8 cellular contexts compared by ENCODE assay signal in the genomic region with DNA sequence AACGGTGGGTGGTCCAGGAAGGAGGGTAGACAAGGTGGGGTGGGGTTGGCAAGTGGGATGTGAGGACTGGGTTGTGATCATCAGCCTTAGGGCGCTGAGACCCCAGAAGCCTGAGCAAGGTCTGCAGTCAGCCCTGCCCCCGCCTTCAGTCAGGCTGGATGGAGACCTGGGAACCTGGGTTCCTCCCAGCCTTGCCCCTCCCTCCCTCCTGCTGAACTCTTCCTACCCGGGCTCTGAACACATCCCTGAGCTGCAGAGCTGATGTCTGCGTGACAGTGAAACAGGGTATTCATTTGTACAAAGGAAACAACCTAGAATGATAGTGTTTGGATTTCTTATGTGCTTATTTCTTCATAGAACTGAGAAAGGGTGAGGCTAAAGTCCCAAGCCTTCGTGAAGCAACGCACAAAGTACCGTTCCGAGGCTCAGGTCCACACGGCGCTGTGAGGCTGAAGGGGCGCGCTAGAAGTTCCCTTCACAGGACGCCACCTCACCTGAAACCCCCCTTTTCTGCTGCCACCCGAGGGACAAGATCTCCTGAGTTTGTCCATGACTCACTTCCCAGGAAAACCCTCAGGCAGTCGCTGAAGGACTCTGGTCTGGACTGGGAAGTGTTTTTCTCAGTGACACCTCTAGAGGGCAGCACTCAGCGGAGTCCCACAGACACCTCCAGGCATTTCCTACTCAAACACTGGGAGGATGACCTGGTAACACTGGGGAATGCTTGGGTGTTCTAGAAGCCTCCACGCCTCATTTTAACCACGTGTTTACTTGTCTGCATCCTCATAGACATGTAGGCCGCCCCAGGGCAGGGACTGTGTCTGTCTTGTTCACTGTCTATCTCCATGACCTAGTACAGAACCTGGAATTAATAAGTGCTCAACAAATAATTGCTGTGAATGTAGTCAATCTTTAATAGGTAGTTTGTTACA. TPM values are rescaled to one million over a fixed set of nuclear protein-coding genes. Genes with fewer than 3 reads are reported as not detected.
A peak's percentile ranks its signal among the peaks of the same experiment; 100 is the strongest.
DNase-seq lines count a peak whose midpoint lies in the region; ATAC-seq and TF ChIP-seq lines count a peak whose summit lies in the region.

No MANE protein-coding gene starts in this region.

- H3K27ac Mint-ChIP-seq in activated naive CD8-positive, alpha-beta T cell treated with anti-CD3 and anti-CD28 coated beads, Interleukin-2, amount 10 ng/mL, durations not matched to agents 7 days and 5 days = no peak overlapping the region

- no peaks in the 10 kb centered on the region for H3K9me3 Mint-ChIP-seq in activated naive CD8-positive, alpha-beta T cell treated with anti-CD3 and anti-CD28 coated beads, Interleukin-2, amount 10 ng/mL, durations not matched to agents 7 days and 5 days

- TF ChIP-seq CTCF in right atrium auricular region (IDR thresholded peaks at IDR 0.05) = peak in 1 of 2 donors; percentile 67

- H3K27me3 Mint-ChIP-seq in activated naive CD8-positive, alpha-beta T cell treated with anti-CD3 and anti-CD28 coated beads, Interleukin-2, amount 10 ng/mL, durations not matched to agents 7 days and 5 days = peaks cover 28% of the 10 kb centered on the region

- H3K9me3 ChIP-seq in right atrium auricular region = no peaks in the 10 kb centered on the region

- DNase-seq in Caki2 (ENCODE audit: low read depth) = peak; percentile 66
- peak; percentile 52 for DNase-seq in KBM-7
- DNase-seq in SKM-1 (lab: John Stamatoyannopoulos, UW; ENCODE audit: unreplicated experiment) = peak; percentile 6
- DNase-seq in activated naive CD8-positive, alpha-beta T cell treated with anti-CD3 and anti-CD28 coated beads, Interleukin-2, amount 10 ng/mL, durations not matched to agents 7 days and 5 days = peak; percentile 43
- peak; percentile 62 for DNase-seq in right atrium auricular region (ENCODE audit: low spot score)
- peak; percentile 24 for DNase-seq in stimulated activated CD4-positive, alpha-beta T cell treated with anti-CD3 and anti-CD28 coated beads, Interleukin-12 subunit alpha, Interleukin-12 subunit beta, amount 100 ng/mL, for 4 hours

- no peaks in the 10 kb centered on the region for H3K36me3 Mint-ChIP-seq in activated naive CD8-positive, alpha-beta T cell treated with anti-CD3 and anti-CD28 coated beads, Interleukin-2, amount 10 ng/mL, durations not matched to agents 7 days and 5 days

- no peaks in the 10 kb centered on the region for H3K27me3 ChIP-seq in right atrium auricular region

- ATAC-seq in GM21367 (IDR thresholded peaks at IDR 0.05; ENCODE audit: unreplicated experiment) (peak; percentile 89), GM18858 (IDR thresholded peaks at IDR 0.05; ENCODE audit: unreplicated experiment) (no peak)
- ATAC-seq in activated naive CD8-positive, alpha-beta T cell treated with anti-CD3 and anti-CD28 coated beads, Interleukin-2, amount 10 ng/mL, durations not matched to agents 7 days and 5 days (ENCODE audit: low read depth) = peak; percentile 68

- H3K4me3 Mint-ChIP-seq in activated naive CD8-positive, alpha-beta T cell treated with anti-CD3 and anti-CD28 coated beads, Interleukin-2, amount 10 ng/mL, durations not matched to agents 7 days and 5 days = no peak overlapping the region

- no peaks in the 10 kb centered on the region for H3K36me3 ChIP-seq in right atrium auricular region

- POLR2A ChIA-PET in activated naive CD8-positive, alpha-beta T cell treated with anti-CD3 and anti-CD28 coated beads, Interleukin-2, amount 10 ng/mL, durations not matched to agents 7 days and 5 days (lab: Charles Lee) = no interaction called here

- H3K27ac ChIP-seq in right atrium auricular region = no peak overlapping the region

- in situ Hi-C loops in Caki2 (cut with HindIII; ENCODE audit: low pct_unique_long_range_greater_than_20kb, low sequenced_read_pairs) = no loop called here
- in situ Hi-C loops in KBM-7 (cut with MboI; ENCODE audit: low pct_unique_long_range_greater_than_20kb, low sequenced_read_pairs) = no loop called here

- H3K4me1 ChIP-seq in right atrium auricular region = no peaks in the 10 kb centered on the region

- no peaks in the 10 kb centered on the region for H3K4me1 Mint-ChIP-seq in activated naive CD8-positive, alpha-beta T cell treated with anti-CD3 and anti-CD28 coated beads, Interleukin-2, amount 10 ng/mL, durations not matched to agents 7 days and 5 days

- no peak overlapping the region for H3K4me3 ChIP-seq in right atrium auricular region

RNA-seq across cellular contexts. Expression of gene GSTA5, which starts 1.2 kb away (rescaled TPM):
- not detected in 2 replicates for total RNA-seq in Caki2 (2014; rRNA removed; shearing (Covaris generic); ENCODE audit: low replicate concordance)
- not detected for total RNA-seq in activated naive CD8-positive, alpha-beta T cell treated with anti-CD3 and anti-CD28 coated beads, Interleukin-2, amount 10 ng/mL, durations not matched to agents 7 days and 5 days
- total RNA-seq in right atrium auricular region = not detected

RNA-seq across cellular contexts. Expression of gene GSTA1, which starts 35.8 kb away (rescaled TPM):
- not detected in 2 replicates for total RNA-seq in Caki2 (2014; rRNA removed; shearing (Covaris generic); ENCODE audit: low replicate concordance)
- total RNA-seq in activated naive CD8-positive, alpha-beta T cell treated with anti-CD3 and anti-CD28 coated beads, Interleukin-2, amount 10 ng/mL, durations not matched to agents 7 days and 5 days = not detected
- total RNA-seq in right atrium auricular region = not detected

Comparison
In these comparisons a context has a peak if more than half of its experiments do, and no peak if none do; other contexts are left out.
1. DNase-seq: peak in every context shown above with its lines; median percentile 66 in Caki2; 62 in right atrium auricular region; 52 in KBM-7; 43 in activated naive CD8-positive, alpha-beta T cell treated with anti-CD3 and anti-CD28 coated beads, Interleukin-2, amount 10 ng/mL, durations not matched to agents 7 days and 5 days; 24 in stimulated activated CD4-positive, alpha-beta T cell treated with anti-CD3 and anti-CD28 coated beads, Interleukin-12 subunit alpha, Interleukin-12 subunit beta, amount 100 ng/mL, for 4 hours; 6 in SKM-1.